Comparison of ENCODE assay signal across 24 cellular contexts in the genomic region with DNA sequence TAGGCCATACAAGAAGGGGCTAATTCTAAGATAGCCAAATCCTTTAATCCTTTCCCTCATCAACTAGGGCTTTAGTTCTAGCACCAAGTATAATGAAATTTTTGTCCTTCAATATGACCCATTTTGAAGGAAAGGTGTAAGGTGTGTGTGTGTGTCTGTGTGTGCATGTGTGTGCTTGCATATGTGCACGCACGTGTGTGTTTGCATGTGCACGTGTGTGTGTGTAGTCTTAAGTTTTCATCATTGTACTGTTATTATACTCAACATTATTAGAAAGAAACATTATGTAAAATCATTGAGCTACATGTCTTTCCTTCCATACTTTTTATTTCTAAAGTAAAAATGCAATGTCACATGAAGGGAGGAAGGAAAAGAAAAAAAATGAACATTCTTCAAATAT.
DNase-seq lines count a peak whose midpoint lies in the region; ATAC-seq, FAIRE-seq and TF ChIP-seq lines count a peak whose summit lies in the region.
"Had no signal": no experiment of that assay in that cellular context is flagged by ENCODE, and none has a peak within 500 bp of the region (broad histone marks: within the 10 kb centered on the region; RNA-seq: fewer than 3 reads in every experiment).

No MANE protein-coding gene starts in this region.

- FAIRE-seq in HepG2 (lab: Jason Lieb, UNC), result no peak
- FAIRE-seq: A549, GM12878, GM12892 had no signal

- CTCF ChIA-PET in HepG2 (lab: Yijun Ruan, JAX; ENCODE audit: low intra/inter-chr PET ratio, low total read pairs), result no interaction called here

- H3K27me3 ChIP-seq in HepG2 (ENCODE audit: control insufficient read depth in 1 of 2, insufficient read depth in 2 of 2, low read length in 2 of 2) (no peaks in the 10 kb centered on the region), right lobe of liver (no peaks in the 10 kb centered on the region)
- H3K27me3 ChIP-seq: BLaER1 treated with 17β-estradiol and CSF1 and Interleukin-3, amounts not matched to agents 10 nM and 100 nM had no signal

- no peaks in the 10 kb centered on the region for H3K9me3 ChIP-seq in HepG2 (ENCODE audit: low read length)
- H3K9me3 ChIP-seq in right lobe of liver, result no peaks in the 10 kb centered on the region
- H3K9me3 ChIP-seq: A549, Caco-2 had no signal

- TF ChIP-seq CTCF in HepG2 (CRISPR knock-in tag; IDR thresholded peaks at IDR 0.05) (no peak), right lobe of liver (IDR thresholded peaks at IDR 0.05) (no peak), glutamatergic neuron (IDR thresholded peaks at IDR 0.05; ENCODE audit: partially characterized antibody, unreplicated experiment) (no peak)

- BruUV-seq in HepG2 (replicated peaks; lab: Mats Ljungman, UMichigan), result no TSS peak

- WGBS in HepG2 (ENCODE audit: low lambda C conversion rate), result 16% methylated on average over 3 of the region's 3 CpGs
- WGBS in right lobe of liver (ENCODE audit: insufficient coverage, low coverage, low lambda C conversion rate, missing lambda C conversion rate), result 77% methylated on average over 3 of the region's 3 CpGs

- H4K20me1 ChIP-seq in HepG2 (ENCODE audit: insufficient read depth, low read length), result no peaks in the 10 kb centered on the region
- H4K20me1 ChIP-seq: BLaER1 treated with 17β-estradiol and CSF1 and Interleukin-3, amounts not matched to agents 10 nM and 100 nM had no signal

- no peaks in the 10 kb centered on the region for H3K79me2 ChIP-seq in HepG2 (ENCODE audit: insufficient read depth, low read length)

- no peak overlapping the region for H2AFZ ChIP-seq in HepG2 (ENCODE audit: low read length)

- H3K36me3 ChIP-seq in HepG2 (replicated peaks in 1 of 2; ENCODE audit: control insufficient read depth in 1 of 2, insufficient read depth in 2 of 2, low read length in 2 of 2), result no peaks in the 10 kb centered on the region
- no peaks in the 10 kb centered on the region for H3K36me3 ChIP-seq in right lobe of liver
- H3K36me3 ChIP-seq: BLaER1 treated with 17β-estradiol and CSF1 and Interleukin-3, amounts not matched to agents 10 nM and 100 nM had no signal

- H3K4me3 ChIP-seq in HepG2 (replicated peaks in 1 of 3; ENCODE audit: insufficient read depth in 1 of 3, low read depth in 2 of 3, low read length in 3 of 3) (no peak overlapping the region), right lobe of liver (no peak overlapping the region)
- H3K4me3 ChIP-seq: A549; BLaER1 treated with 17β-estradiol and CSF1 and Interleukin-3, amounts not matched to agents 10 nM and 100 nM; GM12878 had no signal

- no peaks in the 10 kb centered on the region for H3K27me3 Mint-ChIP-seq in glutamatergic neuron (ENCODE audit: unreplicated experiment)
- H3K27me3 Mint-ChIP-seq: B cell; CD4-positive, alpha-beta T cell had no signal

- peaks cover under 1% of the 10 kb centered on the region for H3K36me3 Mint-ChIP-seq in glutamatergic neuron (ENCODE audit: unreplicated experiment)
- H3K36me3 Mint-ChIP-seq: CD8-positive, alpha-beta T cell had no signal

- no peak for DNase-seq in HepG2 (ENCODE audit: low spot score)
- no peak for DNase-seq in right lobe of liver
- DNase-seq in glutamatergic neuron, result no peak
- no peak for DNase-seq in A172 (ENCODE audit: low spot score)
- DNase-seq in DMS 273 (lab: John Stamatoyannopoulos, UW; ENCODE audit: unreplicated experiment), result no peak
- DNase-seq: 8988T; AML-193; Caco-2; Calu3; CD4-positive, alpha-beta T cell; CD8-positive, alpha-beta T cell; DMS 273 treated with DMSO at 0.1 percent for 48 hours; DMS153; DMS53; DMS79; DND-41; EL; GDM1 had no signal

- in situ Hi-C loops in HepG2 (cut with HindIII; ENCODE audit: extremely low pct_ligation_motif_present, low pct_unique_long_range_greater_than_20kb), result no loop called here

- peak overlapping the region; percentile 19 for H3K27ac Mint-ChIP-seq in glutamatergic neuron (ENCODE audit: unreplicated experiment)
- H3K27ac Mint-ChIP-seq: B cell; CD4-positive, alpha-beta T cell; CD8-positive, alpha-beta T cell had no signal

- H3K4me2 ChIP-seq in HepG2 (ENCODE audit: low read depth, low read length), result no peak overlapping the region
- H3K4me2 ChIP-seq: A549; BLaER1 treated with 17β-estradiol and CSF1 and Interleukin-3, amounts not matched to agents 10 nM and 100 nM had no signal

- POLR2A ChIA-PET in HepG2 (lab: Yijun Ruan, JAX), result no interaction called here

- H3K9ac ChIP-seq in HepG2 (ENCODE audit: insufficient read depth, low read depth, low read length), result no peak overlapping the region
- H3K9ac ChIP-seq: BLaER1 treated with 17β-estradiol and CSF1 and Interleukin-3, amounts not matched to agents 10 nM and 100 nM had no signal

- H3K27ac ChIP-seq in HepG2 (ENCODE audit: extremely low read length, insufficient read depth, low read length), result no peak overlapping the region
- H3K27ac ChIP-seq in right lobe of liver, result no peak overlapping the region
- H3K27ac ChIP-seq: A549; BLaER1 treated with 17β-estradiol and CSF1 and Interleukin-3, amounts not matched to agents 10 nM and 100 nM; C4-2B had no signal

- intact Hi-C loops in HepG2 (cut with micrococcal nuclease; ENCODE audit: unreplicated experiment) (no loop called here), right lobe of liver (cut with DNase I) (no loop called here)

- peaks cover 22% of the 10 kb centered on the region for H3K4me1 Mint-ChIP-seq in glutamatergic neuron (ENCODE audit: low read depth, unreplicated experiment)
- H3K4me1 Mint-ChIP-seq: B cell had no signal

- TF ChIP-seq EP300 in HepG2 (IDR thresholded peaks at IDR 0.05; ENCODE audit: low read depth in 2 of 2, low read length in 2 of 2), result no peak
- no peak for TF ChIP-seq EP300 in HepG2 (CRISPR knock-in tag; IDR thresholded peaks at IDR 0.05; ENCODE audit: borderline replicate concordance)

- H3K4me1 ChIP-seq in HepG2 (ENCODE audit: insufficient read depth, low read length) (no peaks in the 10 kb centered on the region), right lobe of liver (no peaks in the 10 kb centered on the region)
- H3K4me1 ChIP-seq: A549; BLaER1 treated with 17β-estradiol and CSF1 and Interleukin-3, amounts not matched to agents 10 nM and 100 nM had no signal

- peaks cover 7% of the 10 kb centered on the region for H3K9me3 Mint-ChIP-seq in glutamatergic neuron (ENCODE audit: unreplicated experiment)
- H3K9me3 Mint-ChIP-seq: CD4-positive, alpha-beta T cell; CD8-positive, alpha-beta T cell had no signal

- no peak for TF ChIP-seq RAD21 in HepG2 (CRISPR knock-in tag; IDR thresholded peaks at IDR 0.05)

- ATAC-seq in HepG2 (no peak), right lobe of liver (no peak)
- ATAC-seq: A549; CD8-positive, alpha-beta T cell; GM12878 had no signal

- no peak overlapping the region for H3K4me3 Mint-ChIP-seq in glutamatergic neuron (ENCODE audit: unreplicated experiment)
- H3K4me3 Mint-ChIP-seq: B cell; CD4-positive, alpha-beta T cell; CD8-positive, alpha-beta T cell had no signal

- TF ChIP-seq POLR2A in HepG2 (IDR thresholded peaks at IDR 0.05; ENCODE audit: insufficient read depth in 1 of 2, low read depth in 2 of 2, low read length in 2 of 2) (no peak), right lobe of liver (IDR thresholded peaks at IDR 0.05) (no peak)

TF ChIP-seq in HepG2, 621 proteins besides CTCF, POLR2A, EP300 and RAD21:
- TF ChIP-seq, protein P1, sequence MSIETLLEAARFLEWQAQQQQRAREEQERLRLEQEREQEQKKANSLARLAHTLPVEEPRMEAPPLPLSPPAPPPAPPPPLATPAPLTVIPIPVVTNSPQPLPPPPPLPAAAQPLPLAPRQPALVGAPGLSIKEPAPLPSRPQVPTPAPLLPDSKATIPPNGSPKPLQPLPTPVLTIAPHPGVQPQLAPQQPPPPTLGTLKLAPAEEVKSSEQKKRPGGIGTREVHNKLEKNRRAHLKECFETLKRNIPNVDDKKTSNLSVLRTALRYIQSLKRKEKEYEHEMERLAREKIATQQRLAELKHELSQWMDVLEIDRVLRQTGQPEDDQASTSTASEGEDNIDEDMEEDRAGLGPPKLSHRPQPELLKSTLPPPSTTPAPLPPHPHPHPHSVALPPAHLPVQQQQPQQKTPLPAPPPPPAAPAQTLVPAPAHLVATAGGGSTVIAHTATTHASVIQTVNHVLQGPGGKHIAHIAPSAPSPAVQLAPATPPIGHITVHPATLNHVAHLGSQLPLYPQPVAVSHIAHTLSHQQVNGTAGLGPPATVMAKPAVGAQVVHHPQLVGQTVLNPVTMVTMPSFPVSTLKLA (IDR thresholded peaks at IDR 0.05), result peak; percentile 96
- TF ChIP-seq REL (CRISPR knock-in tag; conservative IDR thresholded peaks at IDR 0.05), result no peak
